8 cellular contexts compared by ENCODE assay signal in the genomic region with DNA sequence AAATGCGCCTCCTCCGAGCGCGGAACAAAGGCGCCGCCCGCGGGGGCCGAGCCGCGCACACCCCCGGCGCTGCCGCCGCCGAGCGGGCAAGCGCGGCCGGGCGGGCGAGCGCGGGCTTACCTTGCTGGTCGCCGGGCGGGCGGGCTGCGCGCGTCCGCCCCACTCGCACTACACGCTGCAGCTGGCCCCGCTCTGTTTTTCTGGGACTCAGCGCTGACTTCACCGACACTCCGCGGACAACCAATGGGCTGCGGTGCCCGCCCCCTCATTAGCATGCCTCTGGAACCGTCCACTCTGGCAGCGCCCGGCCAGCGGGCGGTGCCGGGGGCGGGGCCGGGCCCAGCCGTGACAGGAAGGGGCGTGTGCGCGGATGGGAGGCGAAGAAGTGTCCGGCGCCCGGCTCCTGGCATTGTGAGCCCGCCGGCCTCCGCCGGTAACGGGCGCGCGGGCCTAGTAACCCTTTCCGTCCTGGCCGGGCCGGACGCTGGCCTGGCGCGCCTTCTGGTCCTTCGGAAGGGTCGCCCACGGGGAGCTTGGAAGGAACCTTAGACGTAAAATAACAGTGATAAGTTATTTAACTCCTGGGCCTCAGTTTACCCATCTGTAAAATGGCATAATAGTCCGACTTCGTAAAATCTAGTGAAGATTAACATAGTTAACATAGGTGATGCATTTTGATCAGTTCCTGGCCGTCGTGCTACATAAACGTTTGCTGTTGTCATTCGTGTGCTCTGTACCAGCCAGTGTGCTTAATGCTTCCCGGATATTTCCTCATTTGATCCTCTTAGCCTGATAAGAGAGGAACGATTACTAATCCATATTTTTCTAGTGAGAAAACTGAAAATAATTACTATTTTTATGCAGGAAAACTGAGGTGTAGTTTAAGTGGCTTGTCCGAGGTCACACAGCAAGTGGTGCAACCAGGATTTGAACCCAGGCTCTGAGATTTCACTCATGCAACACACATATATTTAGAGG.
DNase-seq lines count a peak whose midpoint lies in the region; ATAC-seq and TF ChIP-seq lines count a peak whose summit lies in the region.

TSS of gene SORBS1 (minus strand) at position 172 of the 978 bp plus-strand sequence. CDS start 120,236 bp downstream, outside the sequence.

- no peak for TF ChIP-seq CTCF in choroid plexus epithelial cell (conservative IDR thresholded peaks at IDR 0.05; ENCODE audit: low read depth, low read length)

- peak within 1 kb of the TSS; percentile 73 for H3K4me3 ChIP-seq in choroid plexus epithelial cell (ENCODE audit: low read depth, low read length)

- DNase-seq in AML-193 (lab: John Stamatoyannopoulos, UW) (peak; percentile 96), GM19240 (ENCODE audit: insufficient read length, low spot score) (peak; percentile 96), NCI-H510A treated with DMSO at 0.1 percent for 48 hours (lab: John Stamatoyannopoulos, UW) (peak; percentile 99), choroid plexus epithelial cell (ENCODE audit: low read depth) (peak; percentile 95), kidney tubule cell (ENCODE audit: low spot score) (peak; percentile 97)
- DNase-seq in activated CD4-positive, alpha-beta T cell treated with anti-CD3 and anti-CD28 coated beads for 4 hours = peak; percentile 70 to 72
- peak; percentile 55 to 75 for DNase-seq in stimulated activated CD4-positive, alpha-beta T cell treated with anti-CD3 and anti-CD28 coated beads, Interleukin-15, amount 100 ng/mL, for 48 hours (ENCODE audit: low read depth in 2 of 2)

- ATAC-seq in HG03442 (IDR thresholded peaks at IDR 0.05; ENCODE audit: unreplicated experiment) = peak; percentile 99

Comparison
In these comparisons a context has a peak if more than half of its experiments do, and no peak if none do; other contexts are left out.
1. Peak in every context shown above with its lines: DNase-seq, ATAC-seq and H3K4me3 ChIP-seq.